Comparison of ENCODE assay signal across 10 cellular contexts in genomic region chr1:53295746-53296722, GRCh38. TPM values are rescaled to one million over a fixed set of nuclear protein-coding genes. Genes with fewer than 3 reads are reported as not detected.
A peak's percentile ranks its signal among the peaks of the same experiment; 100 is the strongest.
DNase-seq lines count a peak whose midpoint lies in the region; ATAC-seq and TF ChIP-seq lines count a peak whose summit lies in the region.
"Had no signal": no experiment of that assay in that cellular context is flagged by ENCODE, and none has a peak within 500 bp of the region (broad histone marks: within the 10 kb centered on the region; RNA-seq: fewer than 3 reads in every experiment).

No MANE protein-coding gene starts in this region.

- H3K27ac Mint-ChIP-seq in endodermal cell = peak overlapping the region; percentile 44

- in situ Hi-C loops in ACHN (cut with HindIII; ENCODE audit: low pct_ligation_motif_present, low pct_unique_long_range_greater_than_20kb, low sequenced_read_pairs) = no loop called here

- ATAC-seq in Right ventricle myocardium inferior (no peak), HG02938 (IDR thresholded peaks at IDR 0.05; ENCODE audit: unreplicated experiment) (no peak)

- no peaks in the 10 kb centered on the region for H3K27me3 ChIP-seq in left ventricle myocardium inferior (ENCODE audit: low read depth)
- no peaks in the 10 kb centered on the region for H3K27me3 ChIP-seq in endodermal cell (ENCODE audit: control insufficient read depth, insufficient read depth, low read length, poor library complexity, severe bottlenecking)

- no peak overlapping the region for H3K4me3 Mint-ChIP-seq in endodermal cell

- H3K4me3 ChIP-seq in left ventricle myocardium inferior = no peak overlapping the region
- H3K4me3 ChIP-seq in endodermal cell (ENCODE audit: low read length) = no peak overlapping the region

- no peak for TF ChIP-seq CTCF in left ventricle myocardium inferior (IDR thresholded peaks at IDR 0.05; ENCODE audit: borderline replicate concordance)
- TF ChIP-seq CTCF in endodermal cell (conservative IDR thresholded peaks at IDR 0.05) = no peak

- intact Hi-C loops in Right ventricle myocardium inferior (cut with DNase I) = no loop called here
- intact Hi-C loops in left ventricle myocardium inferior (cut with micrococcal nuclease) = no loop called here

- H3K9me3 ChIP-seq in left ventricle myocardium inferior (replicated peaks) = no peaks in the 10 kb centered on the region
- H3K9me3 ChIP-seq in endodermal cell (ENCODE audit: control insufficient read depth, low read length) = no peaks in the 10 kb centered on the region
- H3K9me3 ChIP-seq: Caco-2 had no signal

- H3K27ac ChIP-seq in left ventricle myocardium inferior (replicated peaks) (no peak overlapping the region), endodermal cell (ENCODE audit: low read depth, low read length) (peak overlapping the region; percentile 71)

- H3K36me3 ChIP-seq in left ventricle myocardium inferior (no peaks in the 10 kb centered on the region), endodermal cell (ENCODE audit: control insufficient read depth, insufficient read depth, low read length) (no peaks in the 10 kb centered on the region)

- no peak overlapping the region for H3K9ac ChIP-seq in endodermal cell (ENCODE audit: extremely low read depth, low read length, poor library complexity, severe bottlenecking)

- 76 to 84% methylated on average over 14 to 16 of the region's 16 CpGs for WGBS in endodermal cell (ENCODE audit: insufficient coverage in 1 of 2, insufficient read length in 1 of 2), 2 experiments

- H3K36me3 Mint-ChIP-seq in endodermal cell (ENCODE audit: low read depth) = peaks cover 6% of the 10 kb centered on the region

- no peaks in the 10 kb centered on the region for H3K27me3 Mint-ChIP-seq in endodermal cell (ENCODE audit: insufficient read depth)

- H3K9me3 Mint-ChIP-seq in endodermal cell = no peaks in the 10 kb centered on the region

- H3K4me1 ChIP-seq in left ventricle myocardium inferior (peaks cover 25% of the 10 kb centered on the region), endodermal cell (ENCODE audit: control insufficient read depth, insufficient read depth, low read length) (peaks cover 11% of the 10 kb centered on the region)
- H3K4me1 ChIP-seq: Caco-2 had no signal

- DNase-seq in Right ventricle myocardium inferior (ENCODE audit: missing footprints) (peak; percentile 50), left ventricle myocardium inferior (no peak), NCI-H2029 (lab: John Stamatoyannopoulos, UW) (peak; percentile 63), endodermal cell (no peak), ACHN (no peak), SW 1271 (lab: John Stamatoyannopoulos, UW) (no peak)
- DNase-seq in effector CD8-positive, alpha-beta T cell (lab: John Stamatoyannopoulos, UW) = no peak
- DNase-seq: Caco-2, cerebellar nuclear complex had no signal

- peaks cover 29% of the 10 kb centered on the region for H3K4me1 Mint-ChIP-seq in endodermal cell

RNA-seq across cellular contexts. Expression of gene LRP8, which starts 31.8 kb away (rescaled TPM):
- total RNA-seq in Right ventricle myocardium inferior (1.2 TPM), left ventricle myocardium inferior (1.8 TPM), endodermal cell (10 to 100 TPM; 29.1 to 39.6 TPM)
- 35.6 TPM for polyA plus RNA-seq in endodermal cell (2013, experiment 1 of 2)
- polyA plus RNA-seq in endodermal cell (2013, experiment 2 of 2) = 29.0 TPM

RNA-seq across cellular contexts. Expression of gene MAGOH, which starts 57.7 kb away (rescaled TPM):
- total RNA-seq in Right ventricle myocardium inferior = 24.0 TPM
- 29.5 TPM for total RNA-seq in left ventricle myocardium inferior
- 10 to 100 TPM; 59.1 to 74.7 TPM for total RNA-seq in endodermal cell
- 96.3 TPM for polyA plus RNA-seq in endodermal cell (2013, experiment 1 of 2)
- polyA plus RNA-seq in endodermal cell (2013, experiment 2 of 2) = 78.8 TPM

Comparison
In these comparisons a context has a peak if more than half of its experiments do, and no peak if none do; other contexts are left out.
1. DNase-seq: peak in Right ventricle myocardium inferior (single experiment) and NCI-H2029 (single experiment); none in left ventricle myocardium inferior (single experiment), endodermal cell (single experiment), ACHN (single experiment), effector CD8-positive, alpha-beta T cell (single experiment) and SW 1271 (0 of 2).
2. RNA of gene LRP8, which starts 31.8 kb away (total RNA-seq): 29.1 to 39.6 TPM in endodermal cell; 1.8 TPM in left ventricle myocardium inferior (single experiment) and 1.2 TPM in Right ventricle myocardium inferior (single experiment); every median in the first group is over 10 times any median in the second.